24 cellular contexts compared by ENCODE assay signal in genomic region chr10:8247191-8247590, GRCh38.
"Had no signal": no experiment of that assay in that cellular context is flagged by ENCODE, and none has a peak within 500 bp of the region (broad histone marks: within the 10 kb centered on the region; RNA-seq: fewer than 3 reads in every experiment).

No MANE protein-coding gene starts in this region.

- H3K27ac ChIP-seq: esophagus squamous epithelium, lower lobe of right lung, pancreas, right lobe of liver, suprapubic skin, transverse colon, upper lobe of right lung, uterus had no signal

- H3K36me3 ChIP-seq: esophagus squamous epithelium, lower lobe of right lung, pancreas, right lobe of liver, suprapubic skin, transverse colon, upper lobe of right lung, uterus had no signal

- H3K27ac Mint-ChIP-seq: natural killer cell; progenitor cell of endocrine pancreas; stimulated activated naive CD8-positive, alpha-beta T cell treated with anti-CD3 and anti-CD28 coated beads, Interleukin-15, amount 100 ng/mL, for 72 hours had no signal

- H3K9me3 Mint-ChIP-seq: immature natural killer cell, natural killer cell had no signal

- H3K27me3 Mint-ChIP-seq: effector memory CD8-positive, alpha-beta T cell; stimulated activated naive CD8-positive, alpha-beta T cell treated with anti-CD3 and anti-CD28 coated beads, Interleukin-15, amount 100 ng/mL, for 72 hours had no signal

- H3K4me3 ChIP-seq: esophagus squamous epithelium, lower lobe of right lung, pancreas, right lobe of liver, suprapubic skin, transverse colon, upper lobe of right lung, uterus had no signal

- H3K4me1 ChIP-seq: esophagus squamous epithelium, lower lobe of right lung, pancreas, right lobe of liver, suprapubic skin, transverse colon, upper lobe of right lung, uterus had no signal

- DNase-seq: cortex of kidney; effector memory CD8-positive, alpha-beta T cell; erythroblast; esophagus squamous epithelium; foreskin melanocyte; hypothalamus; immature natural killer cell; left ventricle myocardium superior; lower lobe of right lung; natural killer cell; pancreas; right lobe of liver; small intestine; stimulated activated CD4-positive, alpha-beta T cell treated with anti-CD3 and anti-CD28 coated beads, Interleukin-15, amount 100 ng/mL, for 24 hours; stimulated activated CD4-positive, alpha-beta T cell treated with anti-CD3 and anti-CD28 coated beads, Interleukin-2, amount 100 ng/mL, for 48 hours; stimulated activated naive CD4-positive, alpha-beta T cell; stimulated activated naive CD8-positive, alpha-beta T cell treated with anti-CD3 and anti-CD28 coated beads, Interleukin-15, amount 100 ng/mL, for 72 hours; transverse colon; upper lobe of right lung; uterus had no signal

- H3K36me3 Mint-ChIP-seq: natural killer cell had no signal

- H3K9me3 ChIP-seq: lower lobe of right lung, pancreas, right lobe of liver, transverse colon, upper lobe of right lung, uterus had no signal

- H3K27me3 ChIP-seq: esophagus squamous epithelium, pancreas, right lobe of liver, suprapubic skin, transverse colon, upper lobe of right lung, uterus had no signal

- ATAC-seq: effector memory CD8-positive, alpha-beta T cell; left ventricle myocardium superior; lower lobe of right lung; natural killer cell; pancreas; right lobe of liver; stimulated activated naive CD8-positive, alpha-beta T cell treated with anti-CD3 and anti-CD28 coated beads, Interleukin-15, amount 100 ng/mL, for 72 hours; upper lobe of right lung had no signal

- H3K4me3 Mint-ChIP-seq: effector memory CD8-positive, alpha-beta T cell; natural killer cell; stimulated activated naive CD8-positive, alpha-beta T cell treated with anti-CD3 and anti-CD28 coated beads, Interleukin-15, amount 100 ng/mL, for 72 hours had no signal

- FAIRE-seq: endometrium, keratinocyte, pancreas, small intestine had no signal
